In the genomic region with DNA sequence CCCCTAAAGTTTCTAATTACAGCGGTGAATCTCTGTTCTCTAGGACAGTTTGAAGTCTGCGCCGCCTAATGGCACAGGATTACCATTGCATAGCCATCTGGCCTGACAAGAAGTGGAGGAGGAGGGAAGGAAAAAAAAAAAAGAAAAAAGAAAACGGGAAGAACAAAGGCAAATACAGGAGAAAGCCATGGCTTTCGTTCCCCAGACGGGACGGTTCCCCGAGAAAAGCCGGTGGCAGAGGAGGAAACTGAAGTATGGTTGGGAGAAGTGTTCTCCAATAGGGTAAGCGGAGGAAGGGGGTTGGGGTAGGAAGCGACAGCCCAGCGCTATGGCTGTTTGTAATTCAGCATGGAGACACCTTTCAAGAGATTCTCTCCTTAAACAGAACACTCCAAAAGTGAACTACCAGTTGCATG, we compare ENCODE assay signal across 8 cellular contexts.
A peak's percentile ranks its signal among the peaks of the same experiment; 100 is the strongest.
DNase-seq lines count a peak whose midpoint lies in the region; ATAC-seq and TF ChIP-seq lines count a peak whose summit lies in the region.

No MANE protein-coding gene starts in this region.

- DNase-seq in AG10803 (ENCODE audit: low read depth) (peak; percentile 33), NCI-H460 (ENCODE audit: extremely low read depth, low read depth) (peak; percentile 68), glomerular endothelial cell (ENCODE audit: extremely low read depth, low read depth, low spot score) (peak; percentile 7), non-pigmented ciliary epithelial cell (ENCODE audit: low read depth) (peak; percentile 22), ureter (ENCODE audit: low spot score) (no peak)
- peak; percentile 10 for DNase-seq in activated effector memory CD4-positive, alpha-beta T cell treated with Interleukin-2 at 50 U/mL for 16 hours

- peak; percentile 62 for ATAC-seq in GM18511 (IDR thresholded peaks at IDR 0.05; ENCODE audit: unreplicated experiment)
- ATAC-seq in HG03039 (IDR thresholded peaks at IDR 0.05; ENCODE audit: unreplicated experiment): peak; percentile 47

- peak; percentile 64 for TF ChIP-seq CTCF in AG10803 (conservative IDR thresholded peaks at IDR 0.05; ENCODE audit: low read length)

- H3K4me3 ChIP-seq in AG10803 (ENCODE audit: low read length): peak overlapping the region; percentile 73
